9 cellular contexts compared by ENCODE assay signal in genomic region chr2:37558622-37559021, GRCh38.
DNase-seq lines count a peak whose midpoint lies in the region; ATAC-seq and TF ChIP-seq lines count a peak whose summit lies in the region.
"Had no signal": no experiment of that assay in that cellular context is flagged by ENCODE, and none has a peak within 500 bp of the region (broad histone marks: within the 10 kb centered on the region; RNA-seq: fewer than 3 reads in every experiment).

No MANE protein-coding gene starts in this region.

- TF ChIP-seq CTCF in neutrophil (IDR thresholded peaks at IDR 0.05) = no peak
- no peak for TF ChIP-seq CTCF in omental fat pad (IDR thresholded peaks at IDR 0.05)

- no peaks in the 10 kb centered on the region for H3K27me3 Mint-ChIP-seq in CD4-positive, alpha-beta memory T cell

- CTCF ChIA-PET in CD4-positive, alpha-beta memory T cell (lab: Charles Lee; ENCODE audit: partially characterized antibody) = interaction anchor here (1.0 to 1.6 kb wide), 4 partner anchors 10 to 96 kb away, joined by 3 to 6 read pairs (median 4); no protein-coding TSS in a partner anchor

- DNase-seq in NOMO-1 treated with DMSO at 0.1 percent for 48 hours (lab: John Stamatoyannopoulos, UW; ENCODE audit: unreplicated experiment) = peak; percentile 94
- no peak for DNase-seq in NCI-H748 treated with DMSO at 0.1 percent for 48 hours (lab: John Stamatoyannopoulos, UW)
- DNase-seq in CD4-positive, alpha-beta memory T cell = no peak
- no peak for DNase-seq in omental fat pad (ENCODE audit: low spot score)
- DNase-seq in effector CD4-positive, alpha-beta T cell = no peak

- no peaks in the 10 kb centered on the region for H3K27me3 ChIP-seq in neutrophil
- H3K27me3 ChIP-seq in CD4-positive, alpha-beta memory T cell (ENCODE audit: insufficient read depth, low read length) = no peaks in the 10 kb centered on the region
- H3K27me3 ChIP-seq: neural progenitor cell had no signal

- peaks cover 2 to 22% (median 8%) of the 10 kb centered on the region in 4 donors for H3K4me1 Mint-ChIP-seq in CD4-positive, alpha-beta memory T cell

- no peaks in the 10 kb centered on the region for H3K36me3 Mint-ChIP-seq in CD4-positive, alpha-beta memory T cell
- H3K36me3 Mint-ChIP-seq: neural progenitor cell had no signal

- no peaks in the 10 kb centered on the region for H3K9me3 Mint-ChIP-seq in CD4-positive, alpha-beta memory T cell
- H3K9me3 Mint-ChIP-seq: neural progenitor cell had no signal

- no peak overlapping the region for H3K4me3 Mint-ChIP-seq in CD4-positive, alpha-beta memory T cell
- H3K4me3 Mint-ChIP-seq: neural progenitor cell had no signal

- H3K4me1 ChIP-seq in neutrophil (ENCODE audit: control insufficient read depth in 1 of 2, insufficient read depth in 1 of 2, low read depth in 1 of 2, low read length in 1 of 2) = peaks cover 18 to 23% of the 10 kb centered on the region in 2 experiments
- peaks cover 13% of the 10 kb centered on the region for H3K4me1 ChIP-seq in CD4-positive, alpha-beta memory T cell (ENCODE audit: insufficient read depth, low read length)
- H3K4me1 ChIP-seq: neural progenitor cell had no signal

- H3K27ac ChIP-seq in neutrophil = peak overlapping the region; percentile 18
- H3K27ac ChIP-seq in CD4-positive, alpha-beta memory T cell (ENCODE audit: low read depth, low read length) = no peak overlapping the region
- H3K27ac ChIP-seq: neural progenitor cell had no signal

- peak; percentile 75 for ATAC-seq in GM18909 (IDR thresholded peaks at IDR 0.05; ENCODE audit: poor library complexity, unreplicated experiment)
- ATAC-seq in HG02678 (IDR thresholded peaks at IDR 0.05; ENCODE audit: unreplicated experiment) = peak; percentile 69
- no peak for ATAC-seq in omental fat pad (ENCODE audit: low FRiP score)

- H3K36me3 ChIP-seq in neutrophil = no peaks in the 10 kb centered on the region
- H3K36me3 ChIP-seq in CD4-positive, alpha-beta memory T cell (ENCODE audit: insufficient read depth, low read length) = no peaks in the 10 kb centered on the region
- H3K36me3 ChIP-seq: neural progenitor cell had no signal

- peak overlapping the region in 2 of 7 donors; percentile 16 to 63 for H3K27ac Mint-ChIP-seq in CD4-positive, alpha-beta memory T cell
- H3K27ac Mint-ChIP-seq: neural progenitor cell had no signal

- intact Hi-C loops in CD4-positive, alpha-beta memory T cell (cut with micrococcal nuclease) = no loop called here

- H3K9me3 ChIP-seq in neutrophil = no peaks in the 10 kb centered on the region
- H3K9me3 ChIP-seq in CD4-positive, alpha-beta memory T cell (ENCODE audit: control insufficient read depth in 1 of 2, low read length in 2 of 2) = no peaks in the 10 kb centered on the region

- POLR2A ChIA-PET in CD4-positive, alpha-beta memory T cell (lab: Charles Lee; ENCODE audit: partially characterized antibody) = interaction anchor here (2.1 kb wide), 1 partner anchor 9 kb away, joined by 10 read pairs; no protein-coding TSS in a partner anchor

- H3K4me3 ChIP-seq in neutrophil (ENCODE audit: low read depth in 1 of 2, low read length in 1 of 2) = no peak overlapping the region
- H3K4me3 ChIP-seq in CD4-positive, alpha-beta memory T cell (ENCODE audit: low read length in 2 of 2) = no peak overlapping the region
- H3K4me3 ChIP-seq: neural progenitor cell had no signal
